ENCODE assay signal across 1 cellular context in genomic region chr2:197168705-197169104, GRCh38.
A peak's percentile ranks its signal among the peaks of the same experiment; 100 is the strongest.
TF ChIP-seq lines count a peak whose summit lies in the region.

No MANE protein-coding gene starts in this region.

TF ChIP-seq in HepG2, 621 proteins besides CTCF, POLR2A, EP300 and RAD21 (continued from another document):
- TF ChIP-seq UBTF (CRISPR knock-in tag; IDR thresholded peaks at IDR 0.05) (0 out of 2 replicates have a peak, but pooled peaks have one; percentile 22), HES4 (CRISPR knock-in tag; IDR thresholded peaks at IDR 0.05; ENCODE audit: borderline replicate concordance) (no peak), HIVEP1 (CRISPR knock-in tag; IDR thresholded peaks at IDR 0.05) (no peak), SMAD9 (CRISPR knock-in tag; IDR thresholded peaks at IDR 0.05) (no peak), XRCC5 (optimal IDR thresholded peaks at IDR 0.05; ENCODE audit: low read length) (peak; percentile 43)
TF ChIP-seq in HepG2: peak in this region for 6.
